In genomic region chr4:106041294-106042002, GRCh38 we compare ENCODE assay signal across 29 cellular contexts.
"Had no signal": no experiment of that assay in that cellular context is flagged by ENCODE, and none has a peak within 500 bp of the region (broad histone marks: within the 10 kb centered on the region; RNA-seq: fewer than 3 reads in every experiment).

No MANE protein-coding gene starts in this region.

- H3K36me3 ChIP-seq: colonic mucosa, neutrophil, pancreas, right atrium auricular region, transverse colon, upper lobe of right lung, uterus had no signal

- ATAC-seq: esophagus mucosa; foreskin keratinocyte; gastroesophageal sphincter; heart left ventricle; left lobe of liver; naive thymus-derived CD8-positive, alpha-beta T cell; pancreas; stimulated activated memory B cell treated with anti-CD40 and anti-IgM and Interleukin-4, amounts not matched to agents 10 μg/mL and 1 μg/mL and 100 μg/mL, for 72 hours; stimulated activated naive CD8-positive, alpha-beta T cell treated with anti-CD3 and anti-CD28 coated beads, Interleukin-15, Interleukin-2, amounts not matched to agents 100 U/mL and 50 U/mL, for 24 hours; upper lobe of right lung had no signal

- H3K27ac Mint-ChIP-seq: dendritic cell treated with granulocyte-macrophage colony-stimulating factor and Interleukin-4, amounts not matched to agents 40 ng/mL and 50 ng/mL, for 4 days; endodermal cell; memory B cell; naive thymus-derived CD8-positive, alpha-beta T cell; stimulated activated memory B cell treated with anti-CD40 and anti-IgM and Interleukin-4, amounts not matched to agents 10 μg/mL and 1 μg/mL and 100 μg/mL, for 72 hours had no signal

- H3K4me3 ChIP-seq: colonic mucosa, gastroesophageal sphincter, heart left ventricle, hepatocyte, lung, pancreas, right atrium auricular region, sigmoid colon, skin epidermis, spleen, testis, transverse colon, upper lobe of right lung, uterus had no signal

- H3K9me3 ChIP-seq: colonic mucosa, gastroesophageal sphincter, heart left ventricle, neutrophil, pancreas, right atrium auricular region, sigmoid colon, spleen, testis, transverse colon, upper lobe of right lung, uterus had no signal

- H3K27me3 ChIP-seq: colonic mucosa, foreskin keratinocyte, gastroesophageal sphincter, heart left ventricle, hepatocyte, neutrophil, pancreas, right atrium auricular region, sigmoid colon, spleen, testis, transverse colon, upper lobe of right lung, uterus had no signal

- DNase-seq: colonic mucosa; effector CD8-positive, alpha-beta T cell; endodermal cell; foreskin keratinocyte; heart left ventricle; kidney; naive thymus-derived CD8-positive, alpha-beta T cell; pancreas; sigmoid colon; spleen; stimulated activated CD4-positive, alpha-beta T cell treated with anti-CD3 and anti-CD28 coated beads, Interleukin-4, amount 100 ng/mL, for 4 hours; stimulated activated naive CD8-positive, alpha-beta T cell treated with anti-CD3 and anti-CD28 coated beads, Interleukin-15, Interleukin-2, amounts not matched to agents 100 U/mL and 50 U/mL, for 24 hours; substantia nigra; testis; transverse colon; upper lobe of right lung; uterus had no signal

- H3K9me3 Mint-ChIP-seq: dendritic cell treated with granulocyte-macrophage colony-stimulating factor and Interleukin-4, amounts not matched to agents 40 ng/mL and 50 ng/mL, for 4 days; endodermal cell; memory B cell; stimulated activated memory B cell treated with anti-CD40 and anti-IgM and Interleukin-4, amounts not matched to agents 10 μg/mL and 1 μg/mL and 100 μg/mL, for 72 hours had no signal

- H3K4me1 ChIP-seq: colonic mucosa, foreskin keratinocyte, pancreas, right atrium auricular region, spleen, testis, transverse colon, upper lobe of right lung, uterus had no signal

- H3K27ac ChIP-seq: colonic mucosa, epithelial cell of prostate, foreskin keratinocyte, gastroesophageal sphincter, heart left ventricle, hepatocyte, neutrophil, pancreas, right atrium auricular region, sigmoid colon, skin epidermis, spleen, testis, transverse colon, upper lobe of right lung, uterus had no signal

- H3K4me1 Mint-ChIP-seq: endodermal cell; memory B cell; stimulated activated memory B cell treated with anti-CD40 and anti-IgM and Interleukin-4, amounts not matched to agents 10 μg/mL and 1 μg/mL and 100 μg/mL, for 72 hours had no signal

- H3K4me3 Mint-ChIP-seq: dendritic cell treated with granulocyte-macrophage colony-stimulating factor and Interleukin-4, amounts not matched to agents 40 ng/mL and 50 ng/mL, for 4 days; endodermal cell; memory B cell; naive thymus-derived CD8-positive, alpha-beta T cell; stimulated activated memory B cell treated with anti-CD40 and anti-IgM and Interleukin-4, amounts not matched to agents 10 μg/mL and 1 μg/mL and 100 μg/mL, for 72 hours had no signal

- H3K27me3 Mint-ChIP-seq: dendritic cell treated with granulocyte-macrophage colony-stimulating factor and Interleukin-4, amounts not matched to agents 40 ng/mL and 50 ng/mL, for 4 days; memory B cell; naive thymus-derived CD8-positive, alpha-beta T cell; stimulated activated memory B cell treated with anti-CD40 and anti-IgM and Interleukin-4, amounts not matched to agents 10 μg/mL and 1 μg/mL and 100 μg/mL, for 72 hours had no signal
